8 cellular contexts compared by ENCODE assay signal in the genomic region with DNA sequence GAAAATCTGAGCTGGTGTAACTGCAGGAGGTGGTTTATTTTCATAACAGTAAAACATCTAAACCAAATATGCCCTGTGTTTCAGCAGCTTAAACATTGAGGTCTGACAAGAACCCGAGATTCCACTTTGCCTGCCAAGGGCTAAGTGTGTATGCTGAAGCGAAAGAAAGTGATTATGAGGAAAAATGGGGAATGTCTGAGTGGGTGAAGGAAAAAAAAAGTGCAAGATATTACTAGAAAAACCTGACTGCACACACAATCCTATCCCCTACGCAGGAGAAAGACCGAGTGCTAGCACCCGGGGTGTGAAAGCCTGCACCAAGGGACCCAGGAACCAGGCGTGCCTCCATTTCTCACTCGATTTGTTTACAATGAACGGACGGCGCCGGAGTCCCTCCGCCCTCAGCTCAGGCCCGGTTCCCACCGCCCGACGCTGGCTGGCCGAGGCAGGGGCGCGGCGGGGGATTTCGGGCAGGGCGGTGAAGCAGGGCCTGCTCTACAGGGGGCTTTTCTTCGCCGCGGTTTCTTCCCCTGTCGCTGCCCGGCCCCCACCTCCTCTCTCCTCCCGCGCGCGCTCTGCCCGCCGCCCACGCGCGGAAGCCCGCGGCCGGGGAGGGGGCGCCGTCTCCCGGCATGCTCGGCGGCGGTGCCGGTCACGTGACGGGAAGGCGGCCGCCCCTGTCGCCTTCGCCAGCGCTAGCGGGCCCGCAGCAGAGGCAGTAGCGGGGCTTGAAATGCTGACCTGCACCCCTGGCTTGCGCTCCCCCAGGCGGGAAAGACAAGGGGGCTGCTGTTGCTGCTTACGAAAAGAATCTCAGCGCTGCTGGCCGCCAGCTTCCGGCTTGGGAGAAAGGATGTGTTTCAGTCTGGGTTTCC. TPM values are rescaled to one million over a fixed set of nuclear protein-coding genes. Genes with fewer than 3 reads are reported as not detected.
A peak's percentile ranks its signal among the peaks of the same experiment; 100 is the strongest.
DNase-seq lines count a peak whose midpoint lies in the region; ATAC-seq and TF ChIP-seq lines count a peak whose summit lies in the region.

No MANE protein-coding gene starts in this region.

- H3K4me3 ChIP-seq in gastroesophageal sphincter (peak overlapping the region; percentile 53 to 81), neutrophil (ENCODE audit: low read depth in 1 of 2, low read length in 1 of 2) (peak overlapping the region; percentile 74 to 82), suprapubic skin (peak overlapping the region; percentile 80)

- H3K27ac ChIP-seq in gastroesophageal sphincter (peak overlapping the region in 2 of 4 donors; percentile 92 to 98), neutrophil (peak overlapping the region; percentile 88), suprapubic skin (peak overlapping the region; percentile 100)

- TF ChIP-seq EP300 in gastroesophageal sphincter (IDR thresholded peaks at IDR 0.05) (no peak), suprapubic skin (IDR thresholded peaks at IDR 0.05) (no peak)

- TF ChIP-seq CTCF in gastroesophageal sphincter (IDR thresholded peaks at IDR 0.05) (peak in 1 of 4 experiments; percentile 22), neutrophil (IDR thresholded peaks at IDR 0.05) (peak; percentile 35), suprapubic skin (IDR thresholded peaks at IDR 0.05) (no peak)

- peaks cover 0 to 14% of the 10 kb centered on the region in 2 donors for H3K36me3 ChIP-seq in gastroesophageal sphincter
- H3K36me3 ChIP-seq in neutrophil: peaks cover 15% of the 10 kb centered on the region
- H3K36me3 ChIP-seq in suprapubic skin: no peaks in the 10 kb centered on the region

- peaks cover 13 to 44% (median 38%) of the 10 kb centered on the region in 3 donors for H3K4me1 ChIP-seq in gastroesophageal sphincter
- H3K4me1 ChIP-seq in neutrophil (ENCODE audit: control insufficient read depth in 1 of 2, insufficient read depth in 1 of 2, low read depth in 1 of 2, low read length in 1 of 2): peaks cover 15 to 19% of the 10 kb centered on the region in 2 experiments
- peaks cover 35% of the 10 kb centered on the region for H3K4me1 ChIP-seq in suprapubic skin

- H3K9me3 ChIP-seq in gastroesophageal sphincter: no peaks in the 10 kb centered on the region
- H3K9me3 ChIP-seq in neutrophil: no peaks in the 10 kb centered on the region
- no peaks in the 10 kb centered on the region for H3K9me3 ChIP-seq in suprapubic skin

- H3K27me3 ChIP-seq in gastroesophageal sphincter: no peaks in the 10 kb centered on the region
- no peaks in the 10 kb centered on the region for H3K27me3 ChIP-seq in neutrophil
- no peaks in the 10 kb centered on the region for H3K27me3 ChIP-seq in suprapubic skin

- peak; percentile 84 to 91 for TF ChIP-seq POLR2A in gastroesophageal sphincter (IDR thresholded peaks at IDR 0.05)
- TF ChIP-seq POLR2A in suprapubic skin (IDR thresholded peaks at IDR 0.05): peak in 1 of 2 donors; percentile 90

- DNase-seq in COLO829 (ENCODE audit: low spot score) (peak; percentile 86), HT-29 (ENCODE audit: low spot score) (peak; percentile 50), SHP77 (lab: John Stamatoyannopoulos, UW) (peak; percentile 44 to 69), suprapubic skin (ENCODE audit: low spot score in 2 of 2) (peak in 1 of 2 donors; percentile 79)
- DNase-seq in activated gamma-delta T cell treated with anti-CD3 and anti-CD28 coated beads, Interleukin-2, amount 50 U/mL, for 16 hours (ENCODE audit: low read depth): peak; percentile 77

- 0 to 4% methylated on average over 4 to 7 of the region's 62 CpGs for WGBS in gastroesophageal sphincter (ENCODE audit: low coverage in 1 of 2), 2 donors
- under 1% methylated on average over 36 of the region's 62 CpGs for WGBS in suprapubic skin

- ATAC-seq in GM19467 (IDR thresholded peaks at IDR 0.05; ENCODE audit: unreplicated experiment): peak; percentile 72
- peak; percentile 78 for ATAC-seq in gastroesophageal sphincter

RNA-seq across cellular contexts. Expression of gene ITPKB, which starts 35.9 kb away (rescaled TPM):
- total RNA-seq in HT-29 (2014; rRNA removed; shearing (Covaris generic)): 2.9 and 3.7 TPM in 2 replicates
- total RNA-seq in gastroesophageal sphincter (100 to 1,000 TPM in 1 of 4 donors, 10 to 100 TPM in 3; 75.0 to 184 (median 94.2) TPM), suprapubic skin (10 to 100 TPM; 31.0 to 39.0 (median 35.3) TPM)
